In the genomic region with DNA sequence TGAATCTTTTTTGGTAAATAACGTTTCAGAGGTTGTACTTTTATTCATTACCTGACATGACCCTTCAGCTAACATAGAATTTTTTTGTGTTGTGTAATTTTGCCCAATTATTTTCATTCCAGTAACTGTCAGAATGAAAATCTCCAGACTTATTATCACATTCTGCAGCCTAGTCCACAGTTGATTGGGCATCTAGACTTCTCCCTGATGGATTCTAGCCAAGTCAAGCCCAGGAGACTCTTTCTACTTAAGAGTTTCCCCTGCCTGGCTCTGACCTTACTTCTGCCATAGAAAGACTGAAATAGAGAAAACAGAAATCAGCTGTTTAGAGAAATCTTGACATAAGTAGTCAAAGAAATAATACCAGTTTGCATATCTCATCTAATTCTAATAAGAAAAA, we compare ENCODE assay signal across 21 cellular contexts.
"Had no signal": no experiment of that assay in that cellular context is flagged by ENCODE, and none has a peak within 500 bp of the region (broad histone marks: within the 10 kb centered on the region; RNA-seq: fewer than 3 reads in every experiment).

No MANE protein-coding gene starts in this region.

- ATAC-seq: lower lobe of right lung; natural killer cell; sciatic nerve; stimulated activated memory B cell treated with anti-CD40 and anti-IgM and Interleukin-4, amounts not matched to agents 10 μg/mL and 1 μg/mL and 100 μg/mL, for 72 hours had no signal

- H3K27ac ChIP-seq: dorsolateral prefrontal cortex, left ventricle myocardium inferior, lower lobe of right lung, neural progenitor cell, parathyroid adenoma, prostate gland, spleen, tibial artery, upper lobe of left lung, uterus had no signal

- H3K36me3 ChIP-seq: prostate gland, upper lobe of left lung, uterus had no signal

- H3K4me3 ChIP-seq: dorsolateral prefrontal cortex, left ventricle myocardium inferior, lower lobe of right lung, neural progenitor cell, prostate gland, spleen, tibial artery, upper lobe of left lung, uterus had no signal

- H3K4me1 ChIP-seq: left ventricle myocardium inferior, lower lobe of right lung, neural progenitor cell, parathyroid adenoma, prostate gland, spleen, tibial artery, upper lobe of left lung, uterus had no signal

- H3K27me3 ChIP-seq: dorsolateral prefrontal cortex, neural progenitor cell, spleen, tibial artery, upper lobe of left lung, uterus had no signal

- DNase-seq: cortex of kidney; dorsolateral prefrontal cortex; effector CD8-positive, alpha-beta T cell; foreskin melanocyte; head of caudate nucleus; left ventricle myocardium inferior; lower lobe of right lung; natural killer cell; nucleus accumbens; spleen; stimulated activated CD4-positive, alpha-beta T cell treated with anti-CD3 and anti-CD28 coated beads, Interleukin-15, amount 100 ng/mL, for 24 hours; stimulated activated CD4-positive, alpha-beta T cell treated with anti-CD3 and anti-CD28 coated beads, Interleukin-1b, Interleukin-23, amount 100 ng/mL, for 48 hours; stimulated activated CD4-positive, alpha-beta T cell treated with anti-CD3 and anti-CD28 coated beads, Interleukin-4, amount 100 ng/mL, for 24 hours; tibial artery; upper lobe of left lung; uterus had no signal

- H3K9me3 ChIP-seq: left ventricle myocardium inferior, lower lobe of right lung, prostate gland, tibial artery, upper lobe of left lung, uterus had no signal
